In the genomic region with DNA sequence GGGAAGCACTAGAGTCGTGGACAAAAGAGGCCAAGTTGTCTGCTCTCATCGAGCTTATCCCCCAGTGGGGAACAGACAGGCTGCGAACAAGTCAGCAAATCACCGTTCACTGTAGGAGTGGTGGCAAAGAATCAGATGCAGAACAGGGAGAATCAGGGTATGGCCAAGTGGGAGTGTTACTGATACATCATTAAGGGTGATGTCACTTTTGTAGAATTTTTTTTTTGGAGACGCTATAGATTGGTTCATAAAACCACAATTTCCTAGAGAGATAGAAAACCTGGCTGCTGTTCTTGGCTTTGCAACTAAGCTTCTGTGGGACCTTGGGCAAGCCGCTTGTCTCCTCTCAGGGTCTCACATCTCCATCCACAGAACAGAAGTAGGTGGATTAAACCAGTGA, we compare ENCODE assay signal across 18 cellular contexts.
"Had no signal": no experiment of that assay in that cellular context is flagged by ENCODE, and none has a peak within 500 bp of the region (broad histone marks: within the 10 kb centered on the region; RNA-seq: fewer than 3 reads in every experiment).

No MANE protein-coding gene starts in this region.

- H3K27ac ChIP-seq: heart left ventricle, left lung, pancreas, vagina had no signal

- FAIRE-seq: frontal cortex, keratinocyte, pancreas had no signal

- ATAC-seq: effector memory CD8-positive, alpha-beta T cell; left lung; pancreas had no signal

- H3K4me3 ChIP-seq: heart left ventricle, left lung, pancreas, vagina had no signal

- H3K27me3 ChIP-seq: heart left ventricle, left lung, pancreas, vagina had no signal

- H3K36me3 ChIP-seq: left lung, pancreas, vagina had no signal

- H3K9me3 ChIP-seq: heart left ventricle, left lung, pancreas, vagina had no signal

- H3K4me1 ChIP-seq: left lung, pancreas, vagina had no signal

- DNase-seq: activated CD4-positive, alpha-beta memory T cell treated with anti-CD3 and anti-CD28 coated beads for 36 hours; activated CD4-positive, alpha-beta T cell treated with anti-CD3 and anti-CD28 coated beads for 1 hour; activated gamma-delta T cell; activated T-cell treated with anti-CD3 and anti-CD28 coated beads, Interleukin-2, amount 50 U/mL, for 48 hours; caudate nucleus; cortex of kidney; effector memory CD8-positive, alpha-beta T cell; erythroblast; left lung; retina; stimulated activated CD4-positive, alpha-beta T cell treated with anti-CD3 and anti-CD28 coated beads, Interleukin-15, amount 100 ng/mL, for 24 hours; stimulated activated CD4-positive, alpha-beta T cell treated with anti-CD3 and anti-CD28 coated beads, Interleukin-4, amount 100 ng/mL, for 24 hours; T-helper 9 cell had no signal
